8 cellular contexts compared by ENCODE assay signal in genomic region chr10:79242620-79243152, GRCh38.
DNase-seq lines count a peak whose midpoint lies in the region; ATAC-seq, FAIRE-seq and TF ChIP-seq lines count a peak whose summit lies in the region.

No MANE protein-coding gene starts in this region.

- H3K27ac ChIP-seq in layer of hippocampus (ENCODE audit: low read depth, low read length) = peak overlapping the region; percentile 78

- DNase-seq in D721Med (ENCODE audit: insufficient read length, low spot score) = peak; percentile 64
- DNase-seq in NB4 (ENCODE audit: low read depth) = peak; percentile 87
- peak; percentile 83 for DNase-seq in choroid plexus epithelial cell (ENCODE audit: low read depth)
- DNase-seq in stimulated activated CD4-positive, alpha-beta T cell treated with anti-CD3 and anti-CD28 coated beads, Interleukin-2, amount 100 ng/mL, for 4 hours (ENCODE audit: low read depth) = peak; percentile 33
- DNase-seq in NCI-H524 treated with DMSO at 0.1 percent for 48 hours (lab: John Stamatoyannopoulos, UW) = no peak

- FAIRE-seq in D721Med (lab: Jason Lieb, UNC) = no peak

- ATAC-seq in GM21423 (IDR thresholded peaks at IDR 0.05; ENCODE audit: unreplicated experiment) = peak; percentile 25
- peak; percentile 39 to 52 for ATAC-seq in activated CD4-positive, CD25-positive, alpha-beta regulatory T cell treated with anti-CD3 and anti-CD28 coated beads, Interleukin-2, amount 50 U/mL, for 24 hours

- no peaks in the 10 kb centered on the region for H3K27me3 ChIP-seq in layer of hippocampus (ENCODE audit: control insufficient read depth, insufficient read depth, low read length)

- H3K4me3 ChIP-seq in NB4 (ENCODE audit: low read depth, low read length) (peak overlapping the region; percentile 42), choroid plexus epithelial cell (ENCODE audit: low read depth, low read length) (peak overlapping the region; percentile 58)

- TF ChIP-seq CTCF in D721Med (IDR thresholded peaks at IDR 0.05; ENCODE audit: insufficient read depth, missing control alignments) = no peak
- no peak for TF ChIP-seq CTCF in NB4 (IDR thresholded peaks at IDR 0.05; ENCODE audit: low read depth, low read length)
- TF ChIP-seq CTCF in choroid plexus epithelial cell (conservative IDR thresholded peaks at IDR 0.05; ENCODE audit: low read depth, low read length) = no peak

- peak; percentile 33 for TF ChIP-seq POLR2A in NB4 (IDR thresholded peaks at IDR 0.05; ENCODE audit: extremely low read depth, insufficient read length)
